ENCODE assay signal across 2 cellular contexts in the genomic region with DNA sequence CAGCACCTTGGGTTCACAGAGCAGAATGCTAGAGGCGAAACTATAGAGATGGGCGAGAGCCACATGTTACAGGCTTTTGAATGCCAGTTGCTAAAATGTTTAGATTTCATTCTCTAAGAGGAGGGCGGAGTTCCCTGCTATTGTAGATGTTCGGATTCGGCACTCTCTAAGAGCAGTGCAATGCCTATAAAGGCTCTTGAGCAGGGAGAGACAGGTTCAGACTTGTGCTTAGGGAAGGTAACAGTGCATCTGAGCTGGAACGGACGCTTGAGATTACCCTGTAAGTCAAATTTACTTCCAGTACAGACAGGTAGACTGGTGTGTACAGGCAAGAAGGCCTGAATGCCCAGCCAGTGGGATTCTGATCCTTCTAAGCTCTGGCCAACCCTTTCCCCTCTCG.
TF ChIP-seq lines count a peak whose summit lies in the region.

No MANE protein-coding gene starts in this region.

TF ChIP-seq in IMR-90, 13 proteins besides CTCF, POLR2A, EP300 and RAD21:
- TF ChIP-seq MAZ (IDR thresholded peaks at IDR 0.05; ENCODE audit: borderline replicate concordance, low read depth, low read length) (no peak), CEBPB (IDR thresholded peaks at IDR 0.05; ENCODE audit: low read depth, low read length) (no peak), MXI1 (IDR thresholded peaks at IDR 0.05; ENCODE audit: borderline replicate concordance, low read depth, low read length) (no peak)

TF ChIP-seq in K562, 482 proteins besides CTCF, POLR2A, EP300 and RAD21:
- TF ChIP-seq XRCC4 (IDR thresholded peaks at IDR 0.05; ENCODE audit: extremely low read depth, insufficient read depth, insufficient read length) (no peak), MXI1 (IDR thresholded peaks at IDR 0.05; ENCODE audit: low read depth, low read length) (no peak), ZNF124 (CRISPR knock-in tag; IDR thresholded peaks at IDR 0.05) (no peak), E4F1 (CRISPR knock-in tag; IDR thresholded peaks at IDR 0.05; ENCODE audit: borderline replicate concordance) (no peak), NFXL1 (CRISPR knock-in tag; IDR thresholded peaks at IDR 0.05) (no peak), PRMT5 (CRISPR knock-in tag; IDR thresholded peaks at IDR 0.05) (no peak), ATF6 (CRISPR knock-in tag; IDR thresholded peaks at IDR 0.05) (no peak), SP1 (CRISPR knock-in tag; IDR thresholded peaks at IDR 0.05) (no peak), MCM3 (IDR thresholded peaks at IDR 0.05) (no peak), ZNF644 (tag; IDR thresholded peaks at IDR 0.05; ENCODE audit: low read depth) (no peak), MIER1 (IDR thresholded peaks at IDR 0.05; ENCODE audit: low read depth) (no peak), ZNF384 (IDR thresholded peaks at IDR 0.05; ENCODE audit: low read depth, low read length) (no peak), RHOXF2B (CRISPR knock-in tag; conservative IDR thresholded peaks at IDR 0.05) (no peak)
TF ChIP-seq in K562: peak in this region for 0.
